ENCODE assay signal across 8 cellular contexts in genomic region chr16:53704445-53704813, GRCh38. TPM values are rescaled to one million over a fixed set of nuclear protein-coding genes. Genes with fewer than 3 reads are reported as not detected.
DNase-seq lines count a peak whose midpoint lies in the region; ATAC-seq and TF ChIP-seq lines count a peak whose summit lies in the region.

No MANE protein-coding gene starts in this region.

- peaks cover 4% of the 10 kb centered on the region for H3K27me3 Mint-ChIP-seq in GM23338 (ENCODE audit: insufficient read depth, low read depth, poor library complexity)

- peaks cover 5% of the 10 kb centered on the region for H3K4me1 Mint-ChIP-seq in GM23338

- H4K20me1 ChIP-seq in GM23338 (replicated peaks; ENCODE audit: insufficient read depth): no peaks in the 10 kb centered on the region; the same call in 1 of the 2 replicates

- H3K4me3 Mint-ChIP-seq in GM23338: peak overlapping the region; percentile 96

- peaks cover 4% of the 10 kb centered on the region for H3K4me1 ChIP-seq in GM23338 (ENCODE audit: insufficient read depth)

- no peaks in the 10 kb centered on the region for H3K36me3 ChIP-seq in GM23338 (ENCODE audit: insufficient read depth)

- H3K27ac Mint-ChIP-seq in GM23338: peak overlapping the region; percentile 82; the same call in 1 of the 2 replicates

- peaks cover 2% of the 10 kb centered on the region; the same call in 2 of the 3 replicates for H3K36me3 Mint-ChIP-seq in GM23338 (ENCODE audit: low read depth)

- H3K4me3 ChIP-seq in GM23338 (peak overlapping the region; percentile 71), fibroblast of villous mesenchyme (ENCODE audit: low read depth, low read length) (peak overlapping the region; percentile 80), skeletal muscle cell (ENCODE audit: low read depth, low read length) (peak overlapping the region; percentile 84)

- H3F3A ChIP-seq in GM23338 (replicated peaks; ENCODE audit: low read depth): no peaks in the 10 kb centered on the region

- H3K27ac ChIP-seq in GM23338 (ENCODE audit: low read depth): no peak overlapping the region
- H3K27ac ChIP-seq in VCaP: peak overlapping the region; percentile 50; the same call in 1 of the 2 replicates

- H3K79me2 ChIP-seq in GM23338 (replicated peaks; ENCODE audit: insufficient read depth): peaks cover 58% of the 10 kb centered on the region

- H3K4me2 ChIP-seq in GM23338: peak overlapping the region; percentile 96

- H3K9me2 ChIP-seq in GM23338 (ENCODE audit: insufficient read depth): no peaks in the 10 kb centered on the region

- peak overlapping the region; percentile 79; the same call in 1 of the 2 replicates for H2AFZ ChIP-seq in GM23338

- DNase-seq in GM23338 (ENCODE audit: low spot score) (no peak), fibroblast of villous mesenchyme (ENCODE audit: low read depth) (no peak), skeletal muscle cell (ENCODE audit: low read depth) (no peak), COLO668 (lab: John Stamatoyannopoulos, UW; ENCODE audit: unreplicated experiment) (no peak)
- no peak for DNase-seq in stimulated activated CD4-positive, alpha-beta T cell treated with anti-CD3 and anti-CD28 coated beads, Interleukin-12 subunit alpha, Interleukin-12 subunit beta, amount 100 ng/mL, for 4 hours

- no peaks in the 10 kb centered on the region; the same call in 2 of the 3 replicates for H3K9me3 Mint-ChIP-seq in GM23338

- no peak for ATAC-seq in GM23338
- no peak for ATAC-seq in GM18498 (IDR thresholded peaks at IDR 0.05; ENCODE audit: unreplicated experiment)
- ATAC-seq in GM18870 (IDR thresholded peaks at IDR 0.05; ENCODE audit: unreplicated experiment): no peak

- TF ChIP-seq CTCF in GM23338 (conservative IDR thresholded peaks at IDR 0.05; ENCODE audit: low read depth in 2 of 2) (no peak), VCaP (conservative IDR thresholded peaks at IDR 0.05) (no peak), fibroblast of villous mesenchyme (IDR thresholded peaks at IDR 0.05; ENCODE audit: insufficient read depth, low read depth, low read length) (no peak)

- no peaks in the 10 kb centered on the region for H3K27me3 ChIP-seq in GM23338 (ENCODE audit: insufficient read depth)

TF ChIP-seq in GM23338, 12 proteins besides CTCF, POLR2A, EP300 and RAD21 (continues in another document):
- TF ChIP-seq POLR2AphosphoS5 (IDR thresholded peaks at IDR 0.05; ENCODE audit: low read depth) (no peak), ZNF462 (CRISPR knock-in tag; IDR thresholded peaks at IDR 0.05) (no peak), JUNB (IDR thresholded peaks at IDR 0.05; ENCODE audit: unreplicated experiment) (no peak), EZH2phosphoT487 (IDR thresholded peaks at IDR 0.05; ENCODE audit: unreplicated experiment) (no peak), REST (IDR thresholded peaks at IDR 0.05; ENCODE audit: unreplicated experiment) (no peak), NANOG (IDR thresholded peaks at IDR 0.05; ENCODE audit: borderline replicate concordance) (no peak), CREB1 (CRISPR knock-in tag; IDR thresholded peaks at IDR 0.05; ENCODE audit: low read depth) (no peak), STAT1 (IDR thresholded peaks at IDR 0.05; ENCODE audit: unreplicated experiment) (no peak)
- TF ChIP-seq, protein P1, sequence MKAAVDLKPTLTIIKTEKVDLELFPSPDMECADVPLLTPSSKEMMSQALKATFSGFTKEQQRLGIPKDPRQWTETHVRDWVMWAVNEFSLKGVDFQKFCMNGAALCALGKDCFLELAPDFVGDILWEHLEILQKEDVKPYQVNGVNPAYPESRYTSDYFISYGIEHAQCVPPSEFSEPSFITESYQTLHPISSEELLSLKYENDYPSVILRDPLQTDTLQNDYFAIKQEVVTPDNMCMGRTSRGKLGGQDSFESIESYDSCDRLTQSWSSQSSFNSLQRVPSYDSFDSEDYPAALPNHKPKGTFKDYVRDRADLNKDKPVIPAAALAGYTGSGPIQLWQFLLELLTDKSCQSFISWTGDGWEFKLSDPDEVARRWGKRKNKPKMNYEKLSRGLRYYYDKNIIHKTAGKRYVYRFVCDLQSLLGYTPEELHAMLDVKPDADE (IDR thresholded peaks at IDR 0.05): no peak

RNA-seq across cellular contexts. Expression of gene FTO, which starts 0.5 kb away (rescaled TPM):
- 69.6 and 74.3 TPM in 2 replicates for total RNA-seq in GM23338 (2014; rRNA removed; shearing (Covaris generic))
- polyA plus RNA-seq in GM23338 (2016; fragmentation: Nextera tagmentation; extraction: Ambion mirVana): 13.1 and 17.7 TPM in 2 replicates
- 101 and 157 TPM in 2 replicates for total RNA-seq in fibroblast of villous mesenchyme

RNA-seq across cellular contexts. Expression of gene RPGRIP1L, which starts 0.8 kb away (rescaled TPM):
- 10.3 and 11.4 TPM in 2 replicates for total RNA-seq in GM23338 (2014; rRNA removed; shearing (Covaris generic))
- 19.9 and 21.3 TPM in 2 replicates for polyA plus RNA-seq in GM23338 (2016; fragmentation: Nextera tagmentation; extraction: Ambion mirVana)
- total RNA-seq in fibroblast of villous mesenchyme: 12.6 and 22.0 TPM in 2 replicates
